12 cellular contexts compared by ENCODE assay signal in genomic region chr1:201711811-201712210, GRCh38.
DNase-seq lines count a peak whose midpoint lies in the region; ATAC-seq and TF ChIP-seq lines count a peak whose summit lies in the region.
"Had no signal": no experiment of that assay in that cellular context is flagged by ENCODE, and none has a peak within 500 bp of the region (broad histone marks: within the 10 kb centered on the region; RNA-seq: fewer than 3 reads in every experiment).

No MANE protein-coding gene starts in this region.

- H3K27ac ChIP-seq in heart left ventricle (peak overlapping the region in 11 of 12 donors; percentile 86 to 98 (median 93)), esophagus muscularis mucosa (replicated peaks in 1 of 4) (peak overlapping the region; percentile 77 to 93 (median 87)), osteoblast (ENCODE audit: low read depth, low read length) (peak overlapping the region; percentile 99), urinary bladder (ENCODE audit: low read depth) (peak overlapping the region; percentile 65)

- no peak overlapping the region for H2AFZ ChIP-seq in osteoblast (ENCODE audit: low read length)

- intact Hi-C loops in heart left ventricle (cut with DNase I) (loop anchor here in 1 of 10 donors (5.0 kb wide), 1 partner anchor 45 kb away; no protein-coding TSS in a partner anchor), Right ventricle myocardium superior (cut with DNase I) (no loop called here), esophagus muscularis mucosa (cut with DNase I) (loop anchor here (10.0 kb wide), 1 partner anchor 257 kb away; no protein-coding TSS in a partner anchor)

- DNase-seq in heart left ventricle, result no peak
- DNase-seq in Right ventricle myocardium superior, result no peak
- DNase-seq in esophagus muscularis mucosa (ENCODE audit: extremely low spot score), result no peak
- DNase-seq in osteoblast (ENCODE audit: insufficient read length, low spot score, missing footprints), result no peak
- DNase-seq in RPMI8226, result no peak
- DNase-seq: activated CD4-positive, alpha-beta T cell treated with anti-CD3 and anti-CD28 coated beads, Interleukin-2, amount 10 ng/mL, durations not matched to agents 24 days and 14 days; cortex of kidney; DND-41; NCI-H748 treated with DMSO at 0.1 percent for 48 hours had no signal

- H3K27me3 ChIP-seq in heart left ventricle (no peaks in the 10 kb centered on the region), esophagus muscularis mucosa (no peaks in the 10 kb centered on the region), osteoblast (ENCODE audit: insufficient read depth, low read length) (no peaks in the 10 kb centered on the region)

- H3K9me3 ChIP-seq in heart left ventricle (no peaks in the 10 kb centered on the region), esophagus muscularis mucosa (no peaks in the 10 kb centered on the region), osteoblast (ENCODE audit: low read depth, low read length) (no peaks in the 10 kb centered on the region)

- H4K20me1 ChIP-seq in osteoblast (ENCODE audit: insufficient read depth, low read length), result peaks cover 10% of the 10 kb centered on the region

- H3K4me3 ChIP-seq in heart left ventricle (no peak overlapping the region), esophagus muscularis mucosa (no peak overlapping the region), osteoblast (ENCODE audit: insufficient read depth, low read length) (no peak overlapping the region), urinary bladder (ENCODE audit: low read depth, low read length) (no peak overlapping the region)

- H3K36me3 ChIP-seq in heart left ventricle (peaks cover 0 to 12% (median 0%) of the 10 kb centered on the region in 9 donors), esophagus muscularis mucosa (peaks cover 0 to 5% (median 0%) of the 10 kb centered on the region in 4 donors), osteoblast (ENCODE audit: insufficient read depth, low read length) (peaks cover 22% of the 10 kb centered on the region), urinary bladder (ENCODE audit: insufficient read depth) (no peaks in the 10 kb centered on the region)

- WGBS in heart left ventricle, 4 donors, result 37 to 46% (median 41%) methylated on average over 2 of the region's 2 CpGs
- 68% methylated on average over 2 of the region's 2 CpGs for WGBS in esophagus muscularis mucosa
- 64% methylated on average over 2 of the region's 2 CpGs for WGBS in urinary bladder

- no peak for ATAC-seq in heart left ventricle
- ATAC-seq in Right ventricle myocardium superior (ENCODE audit: poor library complexity), result no peak
- no peak for ATAC-seq in HG03457 (IDR thresholded peaks at IDR 0.05; ENCODE audit: unreplicated experiment)
- ATAC-seq in HG02840 (IDR thresholded peaks at IDR 0.05; ENCODE audit: low FRiP score, unreplicated experiment), result no peak

- TF ChIP-seq POLR2A in heart left ventricle (IDR thresholded peaks at IDR 0.05) (no peak), esophagus muscularis mucosa (IDR thresholded peaks at IDR 0.05; ENCODE audit: low read depth) (no peak)

- TF ChIP-seq EP300 in esophagus muscularis mucosa (IDR thresholded peaks at IDR 0.05), result no peak

- H3K79me2 ChIP-seq in osteoblast (ENCODE audit: insufficient read depth, low read length), result peaks cover 71% of the 10 kb centered on the region

- TF ChIP-seq CTCF in heart left ventricle (IDR thresholded peaks at IDR 0.05) (no peak), esophagus muscularis mucosa (IDR thresholded peaks at IDR 0.05) (no peak), osteoblast (IDR thresholded peaks at IDR 0.05; ENCODE audit: extremely low read depth, low read depth, low read length) (no peak)

- H3K4me1 ChIP-seq in heart left ventricle (peaks cover 29 to 94% (median 79%) of the 10 kb centered on the region in 12 donors), esophagus muscularis mucosa (peaks cover 83 to 95% (median 89%) of the 10 kb centered on the region in 4 donors), osteoblast (ENCODE audit: insufficient read depth, low read length) (peaks cover 88% of the 10 kb centered on the region), urinary bladder (ENCODE audit: insufficient read depth) (no peaks in the 10 kb centered on the region)

- peak overlapping the region; percentile 35 for H3K4me2 ChIP-seq in osteoblast (ENCODE audit: insufficient read depth, low read length)
